In the genomic region with DNA sequence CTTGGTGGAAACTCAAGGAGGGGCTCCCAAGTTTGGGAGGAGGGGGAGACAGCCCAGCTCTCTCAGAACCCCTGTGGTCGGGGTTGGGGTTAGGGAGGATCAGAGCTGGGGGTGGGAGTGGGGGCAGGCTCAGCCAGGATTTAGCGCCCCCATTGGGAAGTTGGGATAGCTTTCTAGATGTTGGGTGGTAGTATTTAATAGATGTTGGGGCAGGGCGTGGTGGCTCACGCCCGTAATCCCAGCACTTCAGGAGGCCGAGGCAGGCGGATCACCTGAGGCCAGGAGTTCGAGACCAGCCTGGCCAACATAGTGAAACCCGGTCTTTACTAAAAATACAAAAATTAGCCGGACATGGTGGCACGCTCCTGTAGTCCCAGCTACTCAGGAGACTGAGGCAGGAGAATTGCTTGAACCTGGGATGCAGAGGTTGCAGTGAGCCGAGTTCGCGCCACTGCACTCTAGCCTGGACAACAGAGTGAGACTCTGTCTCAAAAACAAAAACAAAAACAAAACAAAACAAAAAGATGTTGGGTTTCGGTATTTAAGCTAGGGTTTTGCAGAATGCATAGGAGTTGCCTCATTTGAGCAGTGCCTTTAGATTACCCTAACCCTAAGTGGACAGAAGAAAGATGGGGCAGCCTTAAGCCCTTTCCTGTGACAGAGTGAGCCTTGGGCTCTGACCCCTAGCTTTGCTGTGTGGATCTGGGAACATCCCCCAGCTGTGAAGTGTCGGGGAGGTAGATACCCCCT, we compare ENCODE assay signal across 8 cellular contexts. TPM values are rescaled to one million over a fixed set of nuclear protein-coding genes. Genes with fewer than 3 reads are reported as not detected.
DNase-seq lines count a peak whose midpoint lies in the region; TF ChIP-seq lines count a peak whose summit lies in the region.
"Not testable (repeated sequence)": the region's sequence is repeated elsewhere in the genome, so short reads cannot be mapped to it uniquely, and the experiment has no call there.

No MANE protein-coding gene starts in this region.

- peak; percentile 33 to 38 for DNase-seq in SHP77 (lab: John Stamatoyannopoulos, UW)
- not testable (repeated sequence) for DNase-seq in activated naive CD4-positive, alpha-beta T cell treated with anti-CD3 and anti-CD28 coated beads, Interleukin-2, amount 10 ng/mL, durations not matched to agents 7 days and 5 days; neural crest cell (ENCODE audit: low read depth, low spot score); suprapubic skin (ENCODE audit: low spot score in 2 of 2)

- TF ChIP-seq POLR2A in suprapubic skin (IDR thresholded peaks at IDR 0.05) = not testable (repeated sequence)

- not testable (repeated sequence) for H3K9me3 ChIP-seq in HUES6 (ENCODE audit: control insufficient read depth, insufficient read depth, low read depth, low read length); ectodermal cell (ENCODE audit: control insufficient read depth, low read length); iPS-20b (ENCODE audit: insufficient read depth, low read depth, low read length); suprapubic skin

- H3K27ac Mint-ChIP-seq in activated naive CD4-positive, alpha-beta T cell treated with anti-CD3 and anti-CD28 coated beads, Interleukin-2, amount 10 ng/mL, durations not matched to agents 7 days and 5 days = peak overlapping the region; percentile 96
- peak overlapping the region; percentile 19 for H3K27ac Mint-ChIP-seq in neural crest cell (ENCODE audit: unreplicated experiment)

- CTCF ChIA-PET in activated naive CD4-positive, alpha-beta T cell treated with anti-CD3 and anti-CD28 coated beads, Interleukin-2, amount 10 ng/mL, durations not matched to agents 7 days and 5 days (lab: Charles Lee) = interaction anchor here (1.1 to 2.5 kb wide), 3 partner anchors 67 to 86 kb away, joined by 3 to 12 read pairs (median 6); no protein-coding TSS in a partner anchor

- H3K4me3 Mint-ChIP-seq in activated naive CD4-positive, alpha-beta T cell treated with anti-CD3 and anti-CD28 coated beads, Interleukin-2, amount 10 ng/mL, durations not matched to agents 7 days and 5 days = peak overlapping the region; percentile 75
- H3K4me3 Mint-ChIP-seq in neural crest cell = peak overlapping the region; percentile 87

- H3K27me3 ChIP-seq in HUES6 (ENCODE audit: control insufficient read depth, insufficient read depth, low read length) (peaks cover 72% of the 10 kb centered on the region), ectodermal cell (ENCODE audit: control insufficient read depth, insufficient read depth, low read length, poor library complexity, severe bottlenecking) (peaks cover 79% of the 10 kb centered on the region), iPS-20b (ENCODE audit: insufficient read depth, low read length) (peaks cover 76% of the 10 kb centered on the region)
- not testable (repeated sequence) for H3K27me3 ChIP-seq in suprapubic skin

- H3K36me3 Mint-ChIP-seq in activated naive CD4-positive, alpha-beta T cell treated with anti-CD3 and anti-CD28 coated beads, Interleukin-2, amount 10 ng/mL, durations not matched to agents 7 days and 5 days; neural crest cell (ENCODE audit: low read depth): not testable (repeated sequence)

- peak overlapping the region; percentile 41 for H3K9ac ChIP-seq in HUES6 (ENCODE audit: low read length)
- peak overlapping the region; percentile 49; the same call in 1 of the 2 replicates for H3K9ac ChIP-seq in iPS-20b (ENCODE audit: low read depth, low read length)

- TF ChIP-seq CTCF in C4-2B (conservative IDR thresholded peaks at IDR 0.05); neural crest cell (conservative IDR thresholded peaks at IDR 0.05); suprapubic skin (IDR thresholded peaks at IDR 0.05): not testable (repeated sequence)

- not testable (repeated sequence) for H3K36me3 ChIP-seq in HUES6 (ENCODE audit: control insufficient read depth, insufficient read depth, low read length); ectodermal cell (ENCODE audit: control insufficient read depth, insufficient read depth, low read length); iPS-20b (ENCODE audit: insufficient read depth, low read depth, low read length); suprapubic skin

- H3K9me3 Mint-ChIP-seq in activated naive CD4-positive, alpha-beta T cell treated with anti-CD3 and anti-CD28 coated beads, Interleukin-2, amount 10 ng/mL, durations not matched to agents 7 days and 5 days; neural crest cell: not testable (repeated sequence)

- WGBS in ectodermal cell, 2 experiments = 46 to 48% methylated on average over 16 of the region's 16 CpGs
- 68% methylated on average over 16 of the region's 16 CpGs for WGBS in suprapubic skin

- not testable (repeated sequence) for TF ChIP-seq EP300 in suprapubic skin (IDR thresholded peaks at IDR 0.05)

- H3K4me1 Mint-ChIP-seq in activated naive CD4-positive, alpha-beta T cell treated with anti-CD3 and anti-CD28 coated beads, Interleukin-2, amount 10 ng/mL, durations not matched to agents 7 days and 5 days = peaks cover 26% of the 10 kb centered on the region
- peaks cover 23% of the 10 kb centered on the region for H3K4me1 Mint-ChIP-seq in neural crest cell

- H3K27me3 Mint-ChIP-seq in activated naive CD4-positive, alpha-beta T cell treated with anti-CD3 and anti-CD28 coated beads, Interleukin-2, amount 10 ng/mL, durations not matched to agents 7 days and 5 days = peaks cover 52% of the 10 kb centered on the region
- H3K27me3 Mint-ChIP-seq in neural crest cell (ENCODE audit: low read depth) = peaks cover 88% of the 10 kb centered on the region

- H3K4me3 ChIP-seq in HUES6 (ENCODE audit: low read depth, low read length) (peak overlapping the region; percentile 66), iPS-20b (ENCODE audit: low read length) (peak overlapping the region; percentile 70; the same call in 1 of the 2 replicates), suprapubic skin (peak overlapping the region; percentile 54)
- H3K4me3 ChIP-seq in ectodermal cell (ENCODE audit: insufficient read depth, low read depth, low read length) = not testable (repeated sequence)

- H3K4me1 ChIP-seq in HUES6 (ENCODE audit: control insufficient read depth, insufficient read depth, low read length) (peaks cover 15% of the 10 kb centered on the region), ectodermal cell (ENCODE audit: control insufficient read depth, insufficient read depth, low read length) (peaks cover 24% of the 10 kb centered on the region), suprapubic skin (peaks cover 31% of the 10 kb centered on the region)
- H3K4me1 ChIP-seq in iPS-20b (ENCODE audit: insufficient read depth, low read length) = not testable (repeated sequence)

- peak overlapping the region; percentile 87 for H3K27ac ChIP-seq in C4-2B
- H3K27ac ChIP-seq in HUES6 (ENCODE audit: low read depth, low read length); iPS-20b (ENCODE audit: low read length): not testable (repeated sequence)
- H3K27ac ChIP-seq in ectodermal cell (ENCODE audit: insufficient read depth, low read depth, low read length, poor library complexity, severe bottlenecking) = peak overlapping the region; percentile 58
- peak overlapping the region; percentile 80 for H3K27ac ChIP-seq in suprapubic skin

RNA-seq across cellular contexts. Expression of a gene that starts 7.9 kb away (rescaled TPM):
- polyA plus RNA-seq in ectodermal cell (2013, experiment 1 of 4) = 0.61 TPM
- 0.73 TPM for polyA plus RNA-seq in ectodermal cell (2013, experiment 2 of 4)
- polyA plus RNA-seq in ectodermal cell (2013, experiment 3 of 4) = 1.2 TPM
- polyA plus RNA-seq in ectodermal cell (2013, experiment 4 of 4) = 1.0 TPM
- 0.73 and 1.4 TPM in 2 replicates for total RNA-seq in neural crest cell
- total RNA-seq in suprapubic skin = 10 to 100 TPM; 18.2 to 35.6 (median 27.3) TPM

RNA-seq across cellular contexts. Expression of a gene that starts 25.3 kb away (rescaled TPM):
- polyA plus RNA-seq in ectodermal cell (2013, experiment 1 of 4) = 73.9 TPM
- 82.0 TPM for polyA plus RNA-seq in ectodermal cell (2013, experiment 2 of 4)
- polyA plus RNA-seq in ectodermal cell (2013, experiment 3 of 4) = 95.9 TPM
- polyA plus RNA-seq in ectodermal cell (2013, experiment 4 of 4) = 112 TPM
- total RNA-seq in neural crest cell = 244 and 247 TPM in 2 replicates
- total RNA-seq in suprapubic skin = 100 to 1,000 TPM; 339 to 403 (median 382) TPM

RNA-seq across cellular contexts. Expression of a gene that starts 57.2 kb away (rescaled TPM):
- 28.0 TPM for polyA plus RNA-seq in ectodermal cell (2013, experiment 1 of 4)
- 25.6 TPM for polyA plus RNA-seq in ectodermal cell (2013, experiment 2 of 4)
- 14.5 TPM for polyA plus RNA-seq in ectodermal cell (2013, experiment 3 of 4)
- 15.4 TPM for polyA plus RNA-seq in ectodermal cell (2013, experiment 4 of 4)
- total RNA-seq in neural crest cell = 40.6 and 42.5 TPM in 2 replicates
- 10 to 100 TPM; 49.9 to 76.2 (median 57.1) TPM for total RNA-seq in suprapubic skin

RNA-seq across cellular contexts. Expression of a gene that starts 59.6 kb away (rescaled TPM):
- 0.26 TPM for polyA plus RNA-seq in ectodermal cell (2013, experiment 1 of 4)
- polyA plus RNA-seq in ectodermal cell (2013, experiment 2 of 4) = 0.27 TPM
- polyA plus RNA-seq in ectodermal cell (2013, experiment 3 of 4) = 0.64 TPM
- polyA plus RNA-seq in ectodermal cell (2013, experiment 4 of 4) = 0.89 TPM
- total RNA-seq in neural crest cell = 0.44 TPM in 1 of 2 replicates, not detected in the other
- 1 to 10 TPM in 2 of 4 donors, under 1 TPM in 1, not detected in 1; 0.23 to 1.4 (median 1.3) TPM for total RNA-seq in suprapubic skin
